ENCODE assay signal across 9 cellular contexts in genomic region chr1:15741183-15741850, GRCh38. TPM values are rescaled to one million over a fixed set of nuclear protein-coding genes. Genes with fewer than 3 reads are reported as not detected.
A peak's percentile ranks its signal among the peaks of the same experiment; 100 is the strongest.
DNase-seq lines count a peak whose midpoint lies in the region; ATAC-seq and TF ChIP-seq lines count a peak whose summit lies in the region.
"Had no signal": no experiment of that assay in that cellular context is flagged by ENCODE, and none has a peak within 500 bp of the region (broad histone marks: within the 10 kb centered on the region; RNA-seq: fewer than 3 reads in every experiment).

No MANE protein-coding gene starts in this region.

- POLR2A ChIA-PET in Panc1 (lab: Charles Lee), result interaction anchor here (0.5 kb wide), 1 partner anchor 139 kb away, joined by 7 read pairs; no protein-coding TSS in a partner anchor

- no peak overlapping the region for H3K4me3 Mint-ChIP-seq in activated T-cell treated with anti-CD3 and anti-CD28 coated beads, Interleukin-2, amount 50 U/mL, for 4 hours
- no peak overlapping the region for H3K4me3 Mint-ChIP-seq in neural progenitor cell

- CTCF ChIA-PET in Panc1 (lab: Charles Lee), result interaction anchor here (0.5 to 1.2 kb wide), 3 partner anchors 147 to 215 kb away, joined by 4 to 15 read pairs (median 6); no protein-coding TSS in a partner anchor

- no peak overlapping the region for H2AFZ ChIP-seq in neural progenitor cell (replicated peaks)

- peak; percentile 99 for TF ChIP-seq RAD21 in Ishikawa (IDR thresholded peaks at IDR 0.05; ENCODE audit: low read depth)

- no peaks in the 10 kb centered on the region for H4K20me1 ChIP-seq in neural progenitor cell (ENCODE audit: low read depth)

- peak overlapping the region; percentile 58 for H3K27ac Mint-ChIP-seq in neural progenitor cell

- H3K27me3 Mint-ChIP-seq in activated T-cell treated with anti-CD3 and anti-CD28 coated beads, Interleukin-2, amount 50 U/mL, for 4 hours (ENCODE audit: low read depth), result no peaks in the 10 kb centered on the region
- peaks cover 3% of the 10 kb centered on the region for H3K27me3 Mint-ChIP-seq in neural progenitor cell (ENCODE audit: insufficient read depth, low read depth)

- H3K9me3 ChIP-seq in Panc1 (ENCODE audit: control insufficient read depth, insufficient read depth, low read depth, low read length), result no peaks in the 10 kb centered on the region
- H3K9me3 ChIP-seq in neural progenitor cell (ENCODE audit: low read depth), result no peaks in the 10 kb centered on the region

- no peak for TF ChIP-seq EP300 in Ishikawa (IDR thresholded peaks at IDR 0.05; ENCODE audit: borderline replicate concordance)

- TF ChIP-seq CTCF in GM12874 (IDR thresholded peaks at IDR 0.05; ENCODE audit: insufficient read depth, low read depth, low read length) (peak; percentile 92), Panc1 (IDR thresholded peaks at IDR 0.05) (peak; percentile 98), fibroblast of pulmonary artery (IDR thresholded peaks at IDR 0.05; ENCODE audit: low read length, missing control alignments) (peak; percentile 91), neural progenitor cell (IDR thresholded peaks at IDR 0.05) (peak; percentile 92)

- ATAC-seq in Panc1 (peak; percentile 93), HG03439 (IDR thresholded peaks at IDR 0.05; ENCODE audit: unreplicated experiment) (no peak)
- peak; percentile 70 to 85 for ATAC-seq in activated T-cell treated with anti-CD3 and anti-CD28 coated beads, Interleukin-2, amount 50 U/mL, for 4 hours

- peaks cover 4% of the 10 kb centered on the region for H3F3A ChIP-seq in neural progenitor cell (ENCODE audit: low read depth)

- intact Hi-C loops in Panc1 (cut with micrococcal nuclease; ENCODE audit: unreplicated experiment), result loop anchor here (10.0 kb wide), 1 partner anchor 127 kb away; the partner anchor contains the start of gene DDI2

- BruUV-seq in Panc1 (replicated peaks; lab: Mats Ljungman, UMichigan), result no TSS peak

- H3K4me1 Mint-ChIP-seq in activated T-cell treated with anti-CD3 and anti-CD28 coated beads, Interleukin-2, amount 50 U/mL, for 4 hours (ENCODE audit: low read depth), result peaks cover 3% of the 10 kb centered on the region
- H3K4me1 Mint-ChIP-seq in neural progenitor cell, result peaks cover 22% of the 10 kb centered on the region

- in situ Hi-C loops in Panc1 (cut with HindIII; ENCODE audit: low pct_unique_long_range_greater_than_20kb, low sequenced_read_pairs), result no loop called here

- DNase-seq in Panc1 (ENCODE audit: low read depth, low spot score) (peak; percentile 32), fibroblast of pulmonary artery (ENCODE audit: low read depth) (peak; percentile 75), neural progenitor cell (ENCODE audit: low spot score) (peak; percentile 89), substantia nigra (lab: John Stamatoyannopoulos, UW) (peak in 34 of 49 donors; percentile 3 to 83 (median 43))
- DNase-seq in activated T-cell treated with anti-CD3 and anti-CD28 coated beads, Interleukin-2, amount 50 U/mL, for 4 hours, result peak; percentile 59

- no peaks in the 10 kb centered on the region for H3K36me3 Mint-ChIP-seq in activated T-cell treated with anti-CD3 and anti-CD28 coated beads, Interleukin-2, amount 50 U/mL, for 4 hours (ENCODE audit: insufficient read depth)
- H3K36me3 Mint-ChIP-seq in neural progenitor cell, result no peaks in the 10 kb centered on the region

- peak overlapping the region; percentile 19 for H3K4me2 ChIP-seq in neural progenitor cell

- H3K36me3 ChIP-seq in Panc1 (ENCODE audit: control insufficient read depth, insufficient read depth, low read length), result no peaks in the 10 kb centered on the region
- H3K36me3 ChIP-seq in neural progenitor cell, result no peaks in the 10 kb centered on the region

- H3K4me1 ChIP-seq in Panc1 (ENCODE audit: control insufficient read depth, insufficient read depth, low read length) (peaks cover 4% of the 10 kb centered on the region), neural progenitor cell (peaks cover 9% of the 10 kb centered on the region)

- H3K79me2 ChIP-seq in neural progenitor cell (ENCODE audit: low read depth), result no peaks in the 10 kb centered on the region

- no peak overlapping the region for H3K27ac ChIP-seq in Panc1 (ENCODE audit: low read length)
- H3K27ac ChIP-seq in neural progenitor cell, result no peak overlapping the region
- H3K27ac ChIP-seq in substantia nigra (ENCODE audit: low read depth, low read length, poor library complexity, severe bottlenecking), result no peak overlapping the region

- H3K9ac ChIP-seq in neural progenitor cell, result no peak overlapping the region

- H3K27me3 ChIP-seq in Panc1 (ENCODE audit: control insufficient read depth, insufficient read depth, low read length), result no peaks in the 10 kb centered on the region
- H3K27me3 ChIP-seq in neural progenitor cell, result no peaks in the 10 kb centered on the region

- no peaks in the 10 kb centered on the region for H3K9me3 Mint-ChIP-seq in activated T-cell treated with anti-CD3 and anti-CD28 coated beads, Interleukin-2, amount 50 U/mL, for 4 hours
- no peaks in the 10 kb centered on the region for H3K9me3 Mint-ChIP-seq in neural progenitor cell

- H3K4me3 ChIP-seq in Panc1 (ENCODE audit: low read depth in 2 of 2, low read length in 2 of 2) (no peak overlapping the region), fibroblast of pulmonary artery (replicated peaks; ENCODE audit: low read depth, low read length) (no peak overlapping the region), neural progenitor cell (no peak overlapping the region)

TF ChIP-seq in Ishikawa, 13 proteins besides CTCF, POLR2A, EP300 and RAD21:
- TF ChIP-seq FOXM1 (IDR thresholded peaks at IDR 0.05; ENCODE audit: borderline replicate concordance, low read depth) (no peak), NFIC (IDR thresholded peaks at IDR 0.05) (no peak), TEAD4 (IDR thresholded peaks at IDR 0.05) (no peak), ZBTB7A (IDR thresholded peaks at IDR 0.05; ENCODE audit: low read depth) (no peak), TAF1 (IDR thresholded peaks at IDR 0.05; ENCODE audit: low read depth) (no peak), USF1 (IDR thresholded peaks at IDR 0.05) (no peak), CREB1 (IDR thresholded peaks at IDR 0.05; ENCODE audit: low read depth) (no peak), EGR1 (IDR thresholded peaks at IDR 0.05) (no peak), CEBPB (IDR thresholded peaks at IDR 0.05) (no peak), MAX (IDR thresholded peaks at IDR 0.05) (no peak), REST (IDR thresholded peaks at IDR 0.05; ENCODE audit: low read depth) (no peak), YY1 (IDR thresholded peaks at IDR 0.05; ENCODE audit: low read depth) (no peak), TCF12 (IDR thresholded peaks at IDR 0.05; ENCODE audit: low read depth) (no peak)
TF ChIP-seq in Ishikawa: peak in this region for 0.

RNA-seq across cellular contexts. Expression of gene TMEM82, which starts 1.0 kb away (rescaled TPM):
- not detected for total RNA-seq in Panc1 (2021; ENCODE audit: unreplicated experiment)
- not detected for polyA plus RNA-seq in Panc1 (2012; ENCODE audit: insufficient read length)
- total RNA-seq in activated T-cell treated with anti-CD3 and anti-CD28 coated beads, Interleukin-2, amount 50 U/mL, for 4 hours, result not detected
- total RNA-seq in neural progenitor cell (ENCODE audit: low replicate concordance), result 0.56 TPM in 1 of 2 replicates, not detected in the other
- total RNA-seq: mononuclear cell had no signal

RNA-seq across cellular contexts. Expression of gene SLC25A34, which starts 5.3 kb away (rescaled TPM):
- total RNA-seq in Panc1 (2021; ENCODE audit: unreplicated experiment) (0.64 TPM), neural progenitor cell (ENCODE audit: low replicate concordance) (0.34 and 2.2 TPM in 2 replicates)
- 0.24 TPM for polyA plus RNA-seq in Panc1 (2012; ENCODE audit: insufficient read length)
- total RNA-seq in activated T-cell treated with anti-CD3 and anti-CD28 coated beads, Interleukin-2, amount 50 U/mL, for 4 hours, result 1 to 10 TPM; 1.1 to 2.8 (median 1.4) TPM

RNA-seq across cellular contexts. Expression of gene FBLIM1, which starts 17.3 kb away (rescaled TPM):
- 4.3 TPM for total RNA-seq in Panc1 (2021; ENCODE audit: unreplicated experiment)
- polyA plus RNA-seq in Panc1 (2012; ENCODE audit: insufficient read length), result 3.6 TPM
- total RNA-seq in activated T-cell treated with anti-CD3 and anti-CD28 coated beads, Interleukin-2, amount 50 U/mL, for 4 hours, result under 1 TPM; 0.16 to 0.48 (median 0.16) TPM
- 4.7 and 13.0 TPM in 2 replicates for total RNA-seq in neural progenitor cell (ENCODE audit: low replicate concordance)
- total RNA-seq: mononuclear cell had no signal

RNA-seq across cellular contexts. Expression of gene PLEKHM2, which starts 57.2 kb away (rescaled TPM):
- 54.6 TPM for total RNA-seq in Panc1 (2021; ENCODE audit: unreplicated experiment)
- polyA plus RNA-seq in Panc1 (2012; ENCODE audit: insufficient read length), result 76.4 TPM
- 10 to 100 TPM; 58.1 to 67.5 (median 62.1) TPM for total RNA-seq in activated T-cell treated with anti-CD3 and anti-CD28 coated beads, Interleukin-2, amount 50 U/mL, for 4 hours
- 16.7 and 42.2 TPM in 2 replicates for total RNA-seq in neural progenitor cell (ENCODE audit: low replicate concordance)

Comparison
In these comparisons a context has a peak if more than half of its experiments do, and no peak if none do; other contexts are left out.
1. DNase-seq: peak in every context shown above with its lines; median percentile 89 in neural progenitor cell; 75 in fibroblast of pulmonary artery; 59 in activated T-cell treated with anti-CD3 and anti-CD28 coated beads, Interleukin-2, amount 50 U/mL, for 4 hours; 43 in substantia nigra; 32 in Panc1.